ENCODE assay signal across 9 cellular contexts in genomic region chr2:8543412-8544167, GRCh38.
DNase-seq lines count a peak whose midpoint lies in the region; ATAC-seq and TF ChIP-seq lines count a peak whose summit lies in the region.
"Had no signal": no experiment of that assay in that cellular context is flagged by ENCODE, and none has a peak within 500 bp of the region (broad histone marks: within the 10 kb centered on the region; RNA-seq: fewer than 3 reads in every experiment).

No MANE protein-coding gene starts in this region.

- ATAC-seq in GM19455 (IDR thresholded peaks at IDR 0.05; ENCODE audit: unreplicated experiment), result peak; percentile 76
- ATAC-seq in HG03469 (IDR thresholded peaks at IDR 0.05; ENCODE audit: unreplicated experiment), result peak; percentile 62
- peak; percentile 66 for ATAC-seq in T-helper 17 cell
- ATAC-seq in body of pancreas, result peak; percentile 10

- H3K27me3 Mint-ChIP-seq in CD8-positive, alpha-beta memory T cell, result no peaks in the 10 kb centered on the region
- no peaks in the 10 kb centered on the region for H3K27me3 Mint-ChIP-seq in T-helper 17 cell

- peaks cover 61% of the 10 kb centered on the region for H3K4me1 ChIP-seq in CD8-positive, alpha-beta memory T cell (ENCODE audit: insufficient read depth, low read length)
- peaks cover 19% of the 10 kb centered on the region for H3K4me1 ChIP-seq in body of pancreas
- H3K4me1 ChIP-seq in mucosa of rectum (ENCODE audit: control insufficient read depth in 2 of 2, insufficient read depth in 2 of 2, low read length in 2 of 2), result peaks cover 31 to 38% of the 10 kb centered on the region in 2 donors

- peak in 4 of 5 donors; percentile 33 to 67 (median 42) for DNase-seq in CD8-positive, alpha-beta memory T cell
- DNase-seq in T-helper 17 cell (peak; percentile 24 to 46 (median 42)), body of pancreas (peak in 2 of 4 donors; percentile 33 to 79), substantia nigra (lab: John Stamatoyannopoulos, UW) (peak in 6 of 49 donors; percentile 19 to 65 (median 40)), cortex of kidney (lab: John Stamatoyannopoulos, UW) (no peak)

- no peaks in the 10 kb centered on the region for H3K27me3 ChIP-seq in CD8-positive, alpha-beta memory T cell (ENCODE audit: insufficient read depth, low read length, poor library complexity, severe bottlenecking)
- H3K27me3 ChIP-seq in body of pancreas (no peaks in the 10 kb centered on the region), mucosa of rectum (ENCODE audit: control insufficient read depth in 2 of 2, insufficient read depth in 2 of 2, low read length in 2 of 2) (no peaks in the 10 kb centered on the region)

- H3K4me3 ChIP-seq in CD8-positive, alpha-beta memory T cell (ENCODE audit: low read length), result no peak overlapping the region
- H3K4me3 ChIP-seq in body of pancreas, result no peak overlapping the region
- H3K4me3 ChIP-seq in mucosa of rectum (ENCODE audit: low read length in 2 of 2), result no peak overlapping the region
- H3K4me3 ChIP-seq: SK-N-MC had no signal

- WGBS in body of pancreas, 2 donors, result 68 to 86% methylated on average over 26 to 28 of the region's 28 CpGs

- peak overlapping the region; percentile 79 to 92 (median 82) for H3K4me3 Mint-ChIP-seq in CD8-positive, alpha-beta memory T cell
- peak overlapping the region; percentile 86 for H3K4me3 Mint-ChIP-seq in T-helper 17 cell

- intact Hi-C loops in body of pancreas (cut with DNase I), result no loop called here

- H3K27ac ChIP-seq in CD8-positive, alpha-beta memory T cell (ENCODE audit: low read depth, low read length), result peak overlapping the region; percentile 41
- H3K27ac ChIP-seq in body of pancreas (peak overlapping the region in 2 of 4 donors; percentile 34 to 71), mucosa of rectum (ENCODE audit: low read depth in 2 of 2, low read length in 2 of 2) (peak overlapping the region; percentile 69 to 82), substantia nigra (ENCODE audit: low read depth, low read length, poor library complexity, severe bottlenecking) (peak overlapping the region; percentile 12)
- H3K27ac ChIP-seq: SK-N-MC had no signal

- H3K27ac Mint-ChIP-seq in CD8-positive, alpha-beta memory T cell, result peak overlapping the region; percentile 87 to 99 (median 96)
- peak overlapping the region; percentile 98 for H3K27ac Mint-ChIP-seq in T-helper 17 cell

- no peaks in the 10 kb centered on the region for H3K9me3 Mint-ChIP-seq in CD8-positive, alpha-beta memory T cell

- no peaks in the 10 kb centered on the region for H3K36me3 Mint-ChIP-seq in CD8-positive, alpha-beta memory T cell
- H3K36me3 Mint-ChIP-seq in T-helper 17 cell (ENCODE audit: low read depth), result no peaks in the 10 kb centered on the region

- H3K4me1 Mint-ChIP-seq in CD8-positive, alpha-beta memory T cell, result peaks cover 73 to 77% (median 75%) of the 10 kb centered on the region in 3 donors
- peaks cover 71% of the 10 kb centered on the region for H3K4me1 Mint-ChIP-seq in T-helper 17 cell

- POLR2A ChIA-PET in CD8-positive, alpha-beta memory T cell (lab: Charles Lee), result interaction anchor here (0.7 to 2.5 kb wide), 5 partner anchors 28 to 138 kb away, joined by 3 to 9 read pairs (median 7); partner anchors contain the start of gene ID2

- TF ChIP-seq CTCF in body of pancreas (IDR thresholded peaks at IDR 0.05), result no peak

- CTCF ChIA-PET in CD8-positive, alpha-beta memory T cell (lab: Charles Lee), result interaction anchor here (0.8 to 2.3 kb wide), 7 partner anchors 11 to 1116 kb away, joined by 3 to 13 read pairs (median 4); no protein-coding TSS in a partner anchor

- H3K9ac ChIP-seq in mucosa of rectum (ENCODE audit: low read depth in 1 of 2, low read length in 2 of 2), result peak overlapping the region; percentile 19 to 24

- no peaks in the 10 kb centered on the region for H3K36me3 ChIP-seq in CD8-positive, alpha-beta memory T cell (ENCODE audit: insufficient read depth, low read length)
- H3K36me3 ChIP-seq in body of pancreas (replicated peaks in 1 of 2; ENCODE audit: insufficient read depth in 1 of 2, low read depth in 2 of 2), result no peaks in the 10 kb centered on the region
- no peaks in the 10 kb centered on the region for H3K36me3 ChIP-seq in mucosa of rectum (ENCODE audit: control insufficient read depth in 2 of 2, insufficient read depth in 2 of 2, low read length in 2 of 2)

- no peaks in the 10 kb centered on the region for H3K9me3 ChIP-seq in CD8-positive, alpha-beta memory T cell (ENCODE audit: low read length)
- H3K9me3 ChIP-seq in T-helper 17 cell (ENCODE audit: control insufficient read depth, low read length, poor library complexity, severe bottlenecking), result no peaks in the 10 kb centered on the region
- H3K9me3 ChIP-seq in body of pancreas, result no peaks in the 10 kb centered on the region
- no peaks in the 10 kb centered on the region for H3K9me3 ChIP-seq in mucosa of rectum (ENCODE audit: control insufficient read depth in 2 of 2, low read length in 2 of 2)

- TF ChIP-seq POLR2A in body of pancreas (IDR thresholded peaks at IDR 0.05), result peak in 1 of 3 donors; percentile 45

Comparison
In these comparisons a context has a peak if more than half of its experiments do, and no peak if none do; other contexts are left out.
1. ATAC-seq: peak in every context shown above with its lines; median percentile 76 in GM19455; 66 in T-helper 17 cell; 62 in HG03469; 10 in body of pancreas.